Comparison of ENCODE assay signal across 1 cellular context in genomic region chr2:98727369-98727749, GRCh38.
TF ChIP-seq lines count a peak whose summit lies in the region.

No MANE protein-coding gene starts in this region.

TF ChIP-seq in GM12878, 131 proteins besides CTCF, POLR2A, EP300 and RAD21:
- TF ChIP-seq RUNX3 (IDR thresholded peaks at IDR 0.05; ENCODE audit: low read length), result no peak
- no peak for TF ChIP-seq SMAD5 (IDR thresholded peaks at IDR 0.05; ENCODE audit: low read depth)
- TF ChIP-seq, protein P1, sequence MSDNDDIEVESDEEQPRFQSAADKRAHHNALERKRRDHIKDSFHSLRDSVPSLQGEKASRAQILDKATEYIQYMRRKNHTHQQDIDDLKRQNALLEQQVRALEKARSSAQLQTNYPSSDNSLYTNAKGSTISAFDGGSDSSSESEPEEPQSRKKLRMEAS (IDR thresholded peaks at IDR 0.05; ENCODE audit: low read depth, low read length), result no peak
- TF ChIP-seq EED (IDR thresholded peaks at IDR 0.05; ENCODE audit: low read depth), result 0 out of 2 replicates have a peak, but pooled peaks have one; percentile 34
- no peak for TF ChIP-seq RBBP5 (conservative IDR thresholded peaks at IDR 0.05)
- no peak for TF ChIP-seq POLR2AphosphoS5 (IDR thresholded peaks at IDR 0.05; ENCODE audit: low read length)
